ENCODE assay signal across 6 cellular contexts in the genomic region with DNA sequence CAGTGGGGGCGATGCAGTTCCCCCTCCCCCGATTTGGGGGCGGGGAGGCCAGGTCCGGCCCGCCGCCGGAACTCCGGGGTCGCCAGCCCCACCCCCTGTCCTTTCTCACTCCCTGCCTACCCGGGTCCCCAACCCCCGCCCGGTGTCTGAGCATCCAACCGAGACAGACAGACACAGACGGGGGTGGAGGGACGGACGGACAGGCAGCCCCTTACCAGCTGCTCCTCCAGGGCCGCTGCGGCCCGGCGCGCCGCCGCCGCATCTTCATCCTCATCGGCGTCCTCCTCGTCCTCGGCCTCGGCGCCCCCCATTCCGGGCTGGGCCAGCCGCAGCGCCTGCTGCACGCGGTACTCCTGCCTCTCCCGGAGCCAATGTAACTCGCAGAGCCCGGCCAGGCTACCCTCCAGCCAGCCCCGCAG. TPM values are rescaled to one million over a fixed set of nuclear protein-coding genes. Genes with fewer than 3 reads are reported as not detected.
DNase-seq lines count a peak whose midpoint lies in the region; ATAC-seq and TF ChIP-seq lines count a peak whose summit lies in the region.

No MANE protein-coding gene starts in this region.

- intact Hi-C loops in mammary epithelial cell (cut with micrococcal nuclease), result loop anchor here (10.0 kb wide), 1 partner anchor 256 kb away; no protein-coding TSS in a partner anchor

- no peaks in the 10 kb centered on the region for H3K27me3 ChIP-seq in mammary epithelial cell (ENCODE audit: insufficient read depth, low read length)
- H3K27me3 ChIP-seq in neuron (ENCODE audit: insufficient read depth, low read length), result no peaks in the 10 kb centered on the region

- H3K4me1 ChIP-seq in mammary epithelial cell (ENCODE audit: insufficient read depth, low read length) (peaks cover 9% of the 10 kb centered on the region), neuron (ENCODE audit: insufficient read depth, low read length) (peaks cover 27% of the 10 kb centered on the region)

- H3K9me3 ChIP-seq in mammary epithelial cell (replicated peaks; ENCODE audit: insufficient read depth, low read length), result no peaks in the 10 kb centered on the region
- H3K9me3 ChIP-seq in neuron (ENCODE audit: low read length), result no peaks in the 10 kb centered on the region

- H2AFZ ChIP-seq in mammary epithelial cell (ENCODE audit: low read depth, low read length) (peak overlapping the region; percentile 67), neuron (ENCODE audit: low read depth, low read length) (peak overlapping the region; percentile 74)

- H3K4me2 ChIP-seq in mammary epithelial cell (ENCODE audit: insufficient read depth, low read depth, low read length), result peak overlapping the region; percentile 92

- BruUV-seq in mammary epithelial cell (replicated peaks; lab: Mats Ljungman, UMichigan), result no TSS peak

- H3K79me2 ChIP-seq in mammary epithelial cell (ENCODE audit: insufficient read depth, low read length), result no peaks in the 10 kb centered on the region

- dilution Hi-C loops in mammary epithelial cell (cut with HindIII; ENCODE audit: low sequenced_read_pairs), result loop anchor here (5.0 kb wide), 1 partner anchor 33 kb away; a partner anchor contains a TSS

- ATAC-seq in HG03066 (IDR thresholded peaks at IDR 0.05; ENCODE audit: low read depth, unreplicated experiment), result peak; percentile 1
- no peak for ATAC-seq in GM19328 (IDR thresholded peaks at IDR 0.05; ENCODE audit: unreplicated experiment)

- no peaks in the 10 kb centered on the region for H4K20me1 ChIP-seq in mammary epithelial cell (ENCODE audit: insufficient read depth, low read length)

- no peak overlapping the region for H3K27ac ChIP-seq in mammary epithelial cell (ENCODE audit: insufficient read depth, low read depth, low read length)

- WGBS in mammary epithelial cell (ENCODE audit: low coverage, missing lambda C conversion rate), result 0% methylated on average over 3 of the region's 39 CpGs

- TF ChIP-seq CTCF in mammary epithelial cell (conservative IDR thresholded peaks at IDR 0.05 in 1 of 2, IDR thresholded peaks at IDR 0.05 in 1 of 2; ENCODE audit: extremely low read depth in 1 of 2, insufficient read depth in 1 of 2, low read depth in 1 of 2, low read length in 2 of 2), result no peak

- H3K36me3 ChIP-seq in mammary epithelial cell (ENCODE audit: insufficient read depth, low read length) (no peaks in the 10 kb centered on the region), neuron (ENCODE audit: insufficient read depth, low read length) (no peaks in the 10 kb centered on the region)

- DNase-seq in mammary epithelial cell (no peak), GOT3 (lab: John Stamatoyannopoulos, UW) (no peak), NCI-H2029 treated with DMSO at 0.1 percent for 48 hours (lab: John Stamatoyannopoulos, UW) (no peak)

- no peak overlapping the region for H3K9ac ChIP-seq in mammary epithelial cell (ENCODE audit: insufficient read depth, low read length)

- H3K4me3 ChIP-seq in mammary epithelial cell (replicated peaks in 1 of 3; ENCODE audit: insufficient read depth in 1 of 3, low read depth in 2 of 3, low read length in 3 of 3) (peak overlapping the region; percentile 34 to 50 (median 42)), neuron (ENCODE audit: low read length) (peak overlapping the region; percentile 80)

- CTCF ChIA-PET in mammary epithelial cell (lab: Charles Lee; ENCODE audit: low non-redundant PET), result interaction anchor here (2.0 kb wide), 2 partner anchors 44 to 46 kb away, joined by 9 to 16 read pairs; no protein-coding TSS in a partner anchor

- in situ Hi-C loops in mammary epithelial cell (cut with MboI; ENCODE audit: low sequenced_read_pairs in 2 of 2), result loop anchor here in 1 of 2 donors (5.0 kb wide), 1 partner anchor 48 kb away; no protein-coding TSS in a partner anchor

RNA-seq across cellular contexts. Expression of a gene that starts 0.4 kb away (rescaled TPM):
- under 1 TPM; 0.31 to 0.33 TPM for total RNA-seq in mammary epithelial cell
- polyA plus RNA-seq in mammary epithelial cell, result 0.07 TPM
- polyA minus RNA-seq in mammary epithelial cell, result not detected

RNA-seq across cellular contexts. Expression of a gene that starts 24.6 kb away (rescaled TPM):
- not detected for total RNA-seq in mammary epithelial cell
- polyA plus RNA-seq in mammary epithelial cell, result not detected
- polyA minus RNA-seq in mammary epithelial cell, result not detected

RNA-seq across cellular contexts. Expression of a gene that starts 35.7 kb away (rescaled TPM):
- total RNA-seq in mammary epithelial cell, result under 1 TPM in 1 of 2 donors, not detected in 1; under 0.01 TPM
- polyA plus RNA-seq in mammary epithelial cell, result not detected
- polyA minus RNA-seq in mammary epithelial cell, result not detected

RNA-seq across cellular contexts. Expression of a gene that starts 56.3 kb away (rescaled TPM):
- 10 to 100 TPM; 20.2 to 55.5 TPM for total RNA-seq in mammary epithelial cell
- polyA plus RNA-seq in mammary epithelial cell, result 23.9 TPM
- polyA minus RNA-seq in mammary epithelial cell, result 21.0 TPM

RNA-seq across cellular contexts. Expression of a gene that starts 59.5 kb away (rescaled TPM):
- 100 to 1,000 TPM in 1 of 2 donors, 10 to 100 TPM in 1; 97.4 to 206 TPM for total RNA-seq in mammary epithelial cell
- 426 TPM for polyA plus RNA-seq in mammary epithelial cell
- polyA minus RNA-seq in mammary epithelial cell, result 248 TPM
